ENCODE assay signal across 8 cellular contexts in the genomic region with DNA sequence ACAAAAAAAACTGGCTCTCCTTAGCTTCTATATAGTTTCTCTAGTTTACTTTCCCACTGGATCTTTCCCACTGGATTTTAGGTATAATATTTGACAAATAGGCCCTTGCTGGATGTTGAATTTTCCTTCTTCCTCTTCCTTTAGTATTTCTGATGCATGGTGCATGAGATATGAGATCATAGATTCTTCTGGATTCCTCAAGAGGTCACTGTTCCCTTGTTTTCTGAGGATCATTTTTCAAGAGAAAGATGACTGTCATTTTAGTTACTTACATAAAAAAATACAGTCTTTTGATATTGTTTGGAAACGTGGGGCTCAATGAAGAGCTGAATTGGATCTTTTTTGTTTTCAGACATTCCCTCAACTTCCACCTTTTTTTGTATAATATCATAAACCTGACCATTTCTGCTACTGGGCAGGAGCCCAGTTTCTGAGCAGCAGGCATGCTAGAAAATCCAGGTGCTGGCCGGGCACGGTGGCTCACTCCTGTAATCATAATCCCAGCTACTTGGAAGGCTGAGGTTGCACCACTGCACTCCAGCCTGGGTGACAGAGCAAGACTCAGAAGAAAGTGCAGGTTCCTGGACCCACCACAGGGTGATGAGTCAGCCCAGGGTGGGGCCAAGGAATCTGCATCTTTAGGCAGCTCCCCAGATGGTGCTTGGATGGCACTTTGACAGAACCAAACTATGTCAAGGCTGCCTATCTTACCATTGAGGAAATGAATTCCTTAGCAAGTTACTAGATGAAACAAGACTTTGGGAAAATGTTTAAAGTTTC.
DNase-seq lines count a peak whose midpoint lies in the region; ATAC-seq and TF ChIP-seq lines count a peak whose summit lies in the region.

No MANE protein-coding gene starts in this region.

- no peaks in the 10 kb centered on the region for H3K9me2 ChIP-seq in Karpas-422 (replicated peaks; ENCODE audit: insufficient read depth, low read length)

- H3K4me3 ChIP-seq in astrocyte of the cerebellum (ENCODE audit: low read depth, low read length) = no peak overlapping the region
- no peak overlapping the region for H3K4me3 ChIP-seq in Karpas-422 (ENCODE audit: low read length)

- H4K20me1 ChIP-seq in Karpas-422 (ENCODE audit: insufficient read depth, low read depth, low read length) = peaks cover 20% of the 10 kb centered on the region; the same call in 1 of the 2 replicates

- no peak overlapping the region for H3K9ac ChIP-seq in Karpas-422 (ENCODE audit: low read length)

- peaks cover 98% of the 10 kb centered on the region for H3K36me3 ChIP-seq in Karpas-422 (ENCODE audit: insufficient read depth, low read length)

- H3K4me2 ChIP-seq in Karpas-422 (ENCODE audit: low read depth, low read length, poor library complexity, severe bottlenecking) = no peak overlapping the region

- no peak overlapping the region for H3K27ac ChIP-seq in Karpas-422 (ENCODE audit: low read length)

- ATAC-seq in left colon = peak; percentile 77

- peak; percentile 14 for DNase-seq in SKM-1 treated with dmso at 0.1 percent for 144 hours (lab: John Stamatoyannopoulos, UW; ENCODE audit: unreplicated experiment)
- DNase-seq in SKM-1 (lab: John Stamatoyannopoulos, UW; ENCODE audit: unreplicated experiment) = no peak
- peak; percentile 57 for DNase-seq in NCI-H1092 treated with DMSO at 0.1 percent for 48 hours (lab: John Stamatoyannopoulos, UW)
- DNase-seq in astrocyte of the cerebellum (ENCODE audit: low read depth) = peak; percentile 43
- DNase-seq in left colon = no peak
- no peak for DNase-seq in GM19238 (ENCODE audit: insufficient read length, low spot score)
- DNase-seq in Karpas-422 = no peak
- no peak for DNase-seq in activated effector memory CD4-positive, alpha-beta T cell treated with Interleukin-2 at 50 U/mL for 16 hours

- intact Hi-C loops in left colon (cut with DNase I, micrococcal nuclease) = no loop called here

- H3K4me1 ChIP-seq in Karpas-422 (ENCODE audit: low read length) = no peaks in the 10 kb centered on the region

- no peaks in the 10 kb centered on the region for H3K9me3 ChIP-seq in Karpas-422 (ENCODE audit: low read length)

- peak; percentile 47 for TF ChIP-seq CTCF in astrocyte of the cerebellum (IDR thresholded peaks at IDR 0.05; ENCODE audit: low read depth, low read length, missing control alignments)

- in situ Hi-C loops in astrocyte of the cerebellum (cut with HindIII; ENCODE audit: low sequenced_read_pairs) = no loop called here

- H3K79me2 ChIP-seq in Karpas-422 (ENCODE audit: low read length) = no peaks in the 10 kb centered on the region; the same call in none of the 2 replicates

- no peaks in the 10 kb centered on the region for H3K27me3 ChIP-seq in Karpas-422 (ENCODE audit: low read length)

- H2AFZ ChIP-seq in Karpas-422 (ENCODE audit: low read length) = no peak overlapping the region

Comparison
In these comparisons a context has a peak if more than half of its experiments do, and no peak if none do; other contexts are left out.
1. DNase-seq: peak in SKM-1 treated with dmso at 0.1 percent for 144 hours (single experiment), NCI-H1092 treated with DMSO at 0.1 percent for 48 hours (single experiment) and astrocyte of the cerebellum (single experiment); none in SKM-1 (single experiment), left colon (0 of 2), GM19238 (single experiment), Karpas-422 (single experiment) and activated effector memory CD4-positive, alpha-beta T cell treated with Interleukin-2 at 50 U/mL for 16 hours (single experiment).